ENCODE assay signal across 10 cellular contexts in genomic region chr11:36454991-36455611, GRCh38. TPM values are rescaled to one million over a fixed set of nuclear protein-coding genes. Genes with fewer than 3 reads are reported as not detected.
DNase-seq lines count a peak whose midpoint lies in the region; ATAC-seq and TF ChIP-seq lines count a peak whose summit lies in the region.
"Had no signal": no experiment of that assay in that cellular context is flagged by ENCODE, and none has a peak within 500 bp of the region (broad histone marks: within the 10 kb centered on the region; RNA-seq: fewer than 3 reads in every experiment).

No MANE protein-coding gene starts in this region.

- H3K4me1 ChIP-seq in ectodermal cell (ENCODE audit: control insufficient read depth, insufficient read depth, low read length) = peaks cover 53% of the 10 kb centered on the region
- no peaks in the 10 kb centered on the region for H3K4me1 ChIP-seq in prostate gland (replicated peaks)

- H3K27ac Mint-ChIP-seq in neural crest cell (ENCODE audit: unreplicated experiment) = peak overlapping the region; percentile 99

- no peak for DNase-seq in AG04450 (ENCODE audit: low read depth, low spot score)
- peak; percentile 38 for DNase-seq in NCI-H2107 treated with DMSO at 0.1 percent for 48 hours (lab: John Stamatoyannopoulos, UW; ENCODE audit: unreplicated experiment)
- DNase-seq in neural crest cell (ENCODE audit: low read depth, low spot score) = peak; percentile 67
- DNase-seq in mucosa of gallbladder (ENCODE audit: low spot score) = no peak
- DNase-seq in NCI-H1105 treated with DMSO at 0.1 percent for 48 hours (lab: John Stamatoyannopoulos, UW) = no peak
- no peak for DNase-seq in prostate gland (ENCODE audit: low spot score)
- DNase-seq: stimulated activated naive CD4-positive, alpha-beta T cell treated with Interleukin-2 at 50 U/mL for 16 hours had no signal

- POLR2A ChIA-PET in AG04450 (lab: Yijun Ruan, JAX) = interaction anchor here (0.8 to 1.6 kb wide), 5 partner anchors 15 to 79 kb away, joined by 3 to 6 read pairs (median 3); no protein-coding TSS in a partner anchor

- intact Hi-C loops in prostate gland (cut with DNase I) = no loop called here

- H3K36me3 ChIP-seq in ectodermal cell (ENCODE audit: control insufficient read depth, insufficient read depth, low read length) = peaks cover 9% of the 10 kb centered on the region
- H3K36me3 ChIP-seq in prostate gland = no peaks in the 10 kb centered on the region

- no peaks in the 10 kb centered on the region for H3K27me3 Mint-ChIP-seq in neural crest cell (ENCODE audit: low read depth)

- peaks cover 61% of the 10 kb centered on the region for H3K4me1 Mint-ChIP-seq in neural crest cell

- no peaks in the 10 kb centered on the region for H3K9me3 Mint-ChIP-seq in neural crest cell
- H3K9me3 Mint-ChIP-seq: IgD-negative memory B cell had no signal

- peak overlapping the region; percentile 95 for H3K27ac ChIP-seq in AG04450 (ENCODE audit: low read depth, low read length)
- H3K27ac ChIP-seq in ectodermal cell (ENCODE audit: insufficient read depth, low read depth, low read length, poor library complexity, severe bottlenecking) = peak overlapping the region; percentile 93
- H3K27ac ChIP-seq in prostate gland = peak overlapping the region in 1 of 2 donors; percentile 31

- no peak for ATAC-seq in HG02884 (IDR thresholded peaks at IDR 0.05; ENCODE audit: unreplicated experiment)

- H3K4me3 ChIP-seq in AG04450 (ENCODE audit: low read depth, low read length) = no peak overlapping the region
- H3K4me3 ChIP-seq in ectodermal cell (ENCODE audit: insufficient read depth, low read depth, low read length) = no peak overlapping the region
- H3K4me3 ChIP-seq in prostate gland = no peak overlapping the region

- TF ChIP-seq CTCF in AG04450 (IDR thresholded peaks at IDR 0.05; ENCODE audit: low read depth, low read length) (no peak), neural crest cell (conservative IDR thresholded peaks at IDR 0.05) (no peak), prostate gland (IDR thresholded peaks at IDR 0.05) (no peak)

- 3 to 6% methylated on average over 16 of the region's 16 CpGs for WGBS in ectodermal cell, 2 experiments
- 46% methylated on average over 16 of the region's 16 CpGs for WGBS in prostate gland

- H3K4me3 Mint-ChIP-seq in neural crest cell = peak overlapping the region; percentile 74
- H3K4me3 Mint-ChIP-seq: IgD-negative memory B cell had no signal

- no peak for TF ChIP-seq POLR2A in prostate gland (IDR thresholded peaks at IDR 0.05)

- no peaks in the 10 kb centered on the region; the same call in 1 of the 2 replicates for H3K9me3 ChIP-seq in AG04450 (ENCODE audit: control insufficient read depth, insufficient read depth, low read length)
- no peaks in the 10 kb centered on the region for H3K9me3 ChIP-seq in ectodermal cell (ENCODE audit: control insufficient read depth, low read length)
- H3K9me3 ChIP-seq in prostate gland = no peaks in the 10 kb centered on the region

- H3K27me3 ChIP-seq in AG04450 (ENCODE audit: control insufficient read depth, insufficient read depth, low read length) (no peaks in the 10 kb centered on the region), ectodermal cell (ENCODE audit: control insufficient read depth, insufficient read depth, low read length, poor library complexity, severe bottlenecking) (no peaks in the 10 kb centered on the region), prostate gland (replicated peaks; ENCODE audit: insufficient read depth) (peaks cover 6% of the 10 kb centered on the region)

- H3K36me3 Mint-ChIP-seq in neural crest cell (ENCODE audit: low read depth) = peaks cover 3% of the 10 kb centered on the region
- H3K36me3 Mint-ChIP-seq: IgD-negative memory B cell had no signal

- CTCF ChIA-PET in AG04450 (lab: Charles Lee) = interaction anchor here (1.1 to 1.8 kb wide), 3 partner anchors 24 to 77 kb away, joined by 3 to 15 read pairs (median 6); no protein-coding TSS in a partner anchor

RNA-seq across cellular contexts. Expression of gene TRAF6, which starts 55.0 kb away (rescaled TPM):
- 9.1 and 10.0 TPM in 2 replicates for polyA plus RNA-seq in AG04450 (2011; rRNA removed)
- polyA minus RNA-seq in AG04450 (2011; rRNA and poly(A)+ RNA removed) = 11.1 and 11.9 TPM in 2 replicates
- polyA plus RNA-seq in ectodermal cell (2013, experiment 1 of 4) = 11.7 TPM
- 10.9 TPM for polyA plus RNA-seq in ectodermal cell (2013, experiment 2 of 4)
- 10.1 TPM for polyA plus RNA-seq in ectodermal cell (2013, experiment 3 of 4)
- 10.4 TPM for polyA plus RNA-seq in ectodermal cell (2013, experiment 4 of 4)
- total RNA-seq in neural crest cell = 11.6 and 12.9 TPM in 2 replicates
- total RNA-seq in mucosa of gallbladder = 16.8 TPM
- 10 to 100 TPM; 10.3 to 19.0 TPM for total RNA-seq in prostate gland

Comparison
In these comparisons a context has a peak if more than half of its experiments do, and no peak if none do; other contexts are left out.
1. DNase-seq: peak in NCI-H2107 treated with DMSO at 0.1 percent for 48 hours (single experiment) and neural crest cell (single experiment); none in AG04450 (single experiment), mucosa of gallbladder (single experiment), NCI-H1105 treated with DMSO at 0.1 percent for 48 hours (single experiment) and prostate gland (single experiment).